In the genomic region with DNA sequence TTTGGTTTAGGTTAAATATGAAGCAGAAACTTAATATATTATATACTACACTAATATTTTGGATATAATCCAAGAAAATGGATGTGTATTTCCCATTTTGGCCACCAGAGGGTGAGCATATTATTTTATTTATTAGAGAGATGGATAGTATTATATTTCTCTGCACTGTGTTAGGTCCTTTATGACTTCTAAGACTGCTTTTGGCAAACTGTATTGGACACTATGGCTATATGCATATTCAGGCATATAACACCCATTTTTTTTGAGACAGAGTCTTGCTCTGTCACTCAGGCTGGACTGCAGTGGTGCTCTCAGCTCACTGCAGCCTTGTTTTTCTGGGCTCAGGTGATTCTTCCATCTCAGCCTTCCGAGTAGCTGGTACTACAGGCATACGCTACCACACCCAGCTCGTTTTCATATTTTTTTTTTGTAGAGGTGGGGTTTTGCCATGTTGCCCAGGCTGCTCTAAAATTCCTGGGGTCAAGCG, we compare ENCODE assay signal across 8 cellular contexts. TPM values are rescaled to one million over a fixed set of nuclear protein-coding genes. Genes with fewer than 3 reads are reported as not detected.
DNase-seq lines count a peak whose midpoint lies in the region; ATAC-seq and TF ChIP-seq lines count a peak whose summit lies in the region.

No MANE protein-coding gene starts in this region.

- H3K36me3 ChIP-seq in GM23338 (ENCODE audit: insufficient read depth) (no peaks in the 10 kb centered on the region), gastrocnemius medialis (no peaks in the 10 kb centered on the region)

- peak overlapping the region; percentile 89; the same call in 1 of the 2 replicates for H3K27ac Mint-ChIP-seq in GM23338

- TF ChIP-seq CTCF in GM23338 (conservative IDR thresholded peaks at IDR 0.05; ENCODE audit: low read depth in 2 of 2) (peak; percentile 28 to 98), fibroblast of villous mesenchyme (IDR thresholded peaks at IDR 0.05; ENCODE audit: insufficient read depth, low read depth, low read length) (peak; percentile 60), gastrocnemius medialis (IDR thresholded peaks at IDR 0.05 in 4 of 5, conservative IDR thresholded peaks at IDR 0.05 in 1 of 5) (peak; percentile 71 to 92 (median 82))

- peak; percentile 63 for DNase-seq in CD1c-positive myeloid dendritic cell (ENCODE audit: extremely low spot score)
- peak; percentile 44 for DNase-seq in GM23338 (ENCODE audit: low spot score)
- peak; percentile 46 for DNase-seq in RPMI8226
- DNase-seq in fibroblast of villous mesenchyme (ENCODE audit: low read depth) = peak; percentile 30
- no peak for DNase-seq in gastrocnemius medialis
- no peak for DNase-seq in activated naive CD4-positive, alpha-beta T cell treated with anti-CD3 and anti-CD28 coated beads, Interleukin-2, amount 50 U/mL, for 16 hours

- H2AFZ ChIP-seq in GM23338 = no peak overlapping the region

- H4K20me1 ChIP-seq in GM23338 (replicated peaks; ENCODE audit: insufficient read depth) = no peaks in the 10 kb centered on the region

- H3K4me3 Mint-ChIP-seq in GM23338 = no peak overlapping the region

- intact Hi-C loops in gastrocnemius medialis (cut with DNase I; ENCODE audit: low total_unique reads) = loop anchor here (2.0 to 5.0 kb wide), 3 partner anchors 37 to 672 kb away; no protein-coding TSS in a partner anchor

- H3K27ac ChIP-seq in GM23338 (ENCODE audit: low read depth) (peak overlapping the region; percentile 76), gastrocnemius medialis (peak overlapping the region in 1 of 4 donors; percentile 33)

- no peaks in the 10 kb centered on the region for H3K9me3 ChIP-seq in gastrocnemius medialis

- peaks cover 7% of the 10 kb centered on the region; the same call in 1 of the 2 replicates for H3F3A ChIP-seq in GM23338 (replicated peaks; ENCODE audit: low read depth)

- H3K27me3 Mint-ChIP-seq in GM23338 (ENCODE audit: insufficient read depth, low read depth, poor library complexity) = peaks cover 6% of the 10 kb centered on the region

- peak; percentile 82 for ATAC-seq in GM23338
- peak; percentile 89 to 94 for ATAC-seq in gastrocnemius medialis
- no peak for ATAC-seq in HG03565 (IDR thresholded peaks at IDR 0.05; ENCODE audit: unreplicated experiment)
- no peak for ATAC-seq in HG03045 (IDR thresholded peaks at IDR 0.05; ENCODE audit: unreplicated experiment)

- H3K4me3 ChIP-seq in GM23338 (no peak overlapping the region), fibroblast of villous mesenchyme (ENCODE audit: low read depth, low read length) (no peak overlapping the region), gastrocnemius medialis (no peak overlapping the region)

- peaks cover 5% of the 10 kb centered on the region; the same call in 2 of the 3 replicates for H3K36me3 Mint-ChIP-seq in GM23338 (ENCODE audit: low read depth)

- 0 out of 2 replicates have a peak overlapping the region, but pooled peaks have one; percentile 14 for H3K4me2 ChIP-seq in GM23338

- no peaks in the 10 kb centered on the region for H3K9me2 ChIP-seq in GM23338 (ENCODE audit: insufficient read depth)

- no peak for TF ChIP-seq POLR2A in gastrocnemius medialis (IDR thresholded peaks at IDR 0.05)

- H3K4me1 Mint-ChIP-seq in GM23338 = peaks cover 16% of the 10 kb centered on the region

- H3K27me3 ChIP-seq in GM23338 (ENCODE audit: insufficient read depth) = no peaks in the 10 kb centered on the region
- H3K27me3 ChIP-seq in gastrocnemius medialis = no peaks in the 10 kb centered on the region

- peaks cover 3% of the 10 kb centered on the region; the same call in 1 of the 3 replicates for H3K9me3 Mint-ChIP-seq in GM23338

- in situ Hi-C loops in gastrocnemius medialis (cut with MboI; ENCODE audit: low sequenced_read_pairs in 4 of 4) = loop anchor here in 2 of 4 donors (5.0 to 10.0 kb wide), 2 partner anchors 47 to 49 kb away; no protein-coding TSS in a partner anchor

- H3K79me2 ChIP-seq in GM23338 (replicated peaks; ENCODE audit: insufficient read depth) = no peaks in the 10 kb centered on the region

- H3K4me1 ChIP-seq in GM23338 (ENCODE audit: insufficient read depth) (peaks cover 42% of the 10 kb centered on the region), gastrocnemius medialis (peaks cover 0 to 5% of the 10 kb centered on the region in 2 donors)

TF ChIP-seq in GM23338, 12 proteins besides CTCF, POLR2A, EP300 and RAD21:
- TF ChIP-seq ZNF114 (CRISPR knock-in tag; IDR thresholded peaks at IDR 0.05) = no peak
- TF ChIP-seq, protein P1, sequence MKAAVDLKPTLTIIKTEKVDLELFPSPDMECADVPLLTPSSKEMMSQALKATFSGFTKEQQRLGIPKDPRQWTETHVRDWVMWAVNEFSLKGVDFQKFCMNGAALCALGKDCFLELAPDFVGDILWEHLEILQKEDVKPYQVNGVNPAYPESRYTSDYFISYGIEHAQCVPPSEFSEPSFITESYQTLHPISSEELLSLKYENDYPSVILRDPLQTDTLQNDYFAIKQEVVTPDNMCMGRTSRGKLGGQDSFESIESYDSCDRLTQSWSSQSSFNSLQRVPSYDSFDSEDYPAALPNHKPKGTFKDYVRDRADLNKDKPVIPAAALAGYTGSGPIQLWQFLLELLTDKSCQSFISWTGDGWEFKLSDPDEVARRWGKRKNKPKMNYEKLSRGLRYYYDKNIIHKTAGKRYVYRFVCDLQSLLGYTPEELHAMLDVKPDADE (IDR thresholded peaks at IDR 0.05) = no peak
- TF ChIP-seq, protein P2, sequence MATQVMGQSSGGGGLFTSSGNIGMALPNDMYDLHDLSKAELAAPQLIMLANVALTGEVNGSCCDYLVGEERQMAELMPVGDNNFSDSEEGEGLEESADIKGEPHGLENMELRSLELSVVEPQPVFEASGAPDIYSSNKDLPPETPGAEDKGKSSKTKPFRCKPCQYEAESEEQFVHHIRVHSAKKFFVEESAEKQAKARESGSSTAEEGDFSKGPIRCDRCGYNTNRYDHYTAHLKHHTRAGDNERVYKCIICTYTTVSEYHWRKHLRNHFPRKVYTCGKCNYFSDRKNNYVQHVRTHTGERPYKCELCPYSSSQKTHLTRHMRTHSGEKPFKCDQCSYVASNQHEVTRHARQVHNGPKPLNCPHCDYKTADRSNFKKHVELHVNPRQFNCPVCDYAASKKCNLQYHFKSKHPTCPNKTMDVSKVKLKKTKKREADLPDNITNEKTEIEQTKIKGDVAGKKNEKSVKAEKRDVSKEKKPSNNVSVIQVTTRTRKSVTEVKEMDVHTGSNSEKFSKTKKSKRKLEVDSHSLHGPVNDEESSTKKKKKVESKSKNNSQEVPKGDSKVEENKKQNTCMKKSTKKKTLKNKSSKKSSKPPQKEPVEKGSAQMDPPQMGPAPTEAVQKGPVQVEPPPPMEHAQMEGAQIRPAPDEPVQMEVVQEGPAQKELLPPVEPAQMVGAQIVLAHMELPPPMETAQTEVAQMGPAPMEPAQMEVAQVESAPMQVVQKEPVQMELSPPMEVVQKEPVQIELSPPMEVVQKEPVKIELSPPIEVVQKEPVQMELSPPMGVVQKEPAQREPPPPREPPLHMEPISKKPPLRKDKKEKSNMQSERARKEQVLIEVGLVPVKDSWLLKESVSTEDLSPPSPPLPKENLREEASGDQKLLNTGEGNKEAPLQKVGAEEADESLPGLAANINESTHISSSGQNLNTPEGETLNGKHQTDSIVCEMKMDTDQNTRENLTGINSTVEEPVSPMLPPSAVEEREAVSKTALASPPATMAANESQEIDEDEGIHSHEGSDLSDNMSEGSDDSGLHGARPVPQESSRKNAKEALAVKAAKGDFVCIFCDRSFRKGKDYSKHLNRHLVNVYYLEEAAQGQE (IDR thresholded peaks at IDR 0.05; ENCODE audit: unreplicated experiment) = no peak
- no peak for TF ChIP-seq JUNB (IDR thresholded peaks at IDR 0.05; ENCODE audit: unreplicated experiment)

RNA-seq across cellular contexts. Expression of a gene that starts 17.8 kb away (rescaled TPM):
- total RNA-seq in GM23338 (2014; rRNA removed; shearing (Covaris generic)) = 68.9 and 71.9 TPM in 2 replicates
- 17.4 and 20.9 TPM in 2 replicates for polyA plus RNA-seq in GM23338 (2016; fragmentation: Nextera tagmentation; extraction: Ambion mirVana)
- 48.6 and 62.2 TPM in 2 replicates for total RNA-seq in fibroblast of villous mesenchyme
- 100 to 1,000 TPM; 320 to 713 (median 666) TPM for total RNA-seq in gastrocnemius medialis

RNA-seq across cellular contexts. Expression of a gene that starts 52.1 kb away (rescaled TPM):
- 4.2 and 7.0 TPM in 2 replicates for total RNA-seq in GM23338 (2014; rRNA removed; shearing (Covaris generic))
- polyA plus RNA-seq in GM23338 (2016; fragmentation: Nextera tagmentation; extraction: Ambion mirVana) = 4.8 and 4.9 TPM in 2 replicates
- total RNA-seq in fibroblast of villous mesenchyme (4.2 and 6.5 TPM in 2 replicates), gastrocnemius medialis (1 to 10 TPM; 2.2 to 6.8 (median 3.5) TPM)

RNA-seq across cellular contexts. Expression of a gene that starts 52.4 kb away (rescaled TPM):
- total RNA-seq in GM23338 (2014; rRNA removed; shearing (Covaris generic)) = 38.4 and 49.4 TPM in 2 replicates
- polyA plus RNA-seq in GM23338 (2016; fragmentation: Nextera tagmentation; extraction: Ambion mirVana) = 95.9 and 101 TPM in 2 replicates
- 18.1 and 19.3 TPM in 2 replicates for total RNA-seq in fibroblast of villous mesenchyme
- total RNA-seq in gastrocnemius medialis = 1 to 10 TPM; 1.6 to 6.1 (median 3.9) TPM

Comparison
In these comparisons a context has a peak if more than half of its experiments do, and no peak if none do; other contexts are left out.
1. DNase-seq: peak in CD1c-positive myeloid dendritic cell (single experiment), GM23338 (single experiment), RPMI8226 (single experiment) and fibroblast of villous mesenchyme (single experiment); none in gastrocnemius medialis (0 of 2) and activated naive CD4-positive, alpha-beta T cell treated with anti-CD3 and anti-CD28 coated beads, Interleukin-2, amount 50 U/mL, for 16 hours (single experiment).
2. ATAC-seq: peak in GM23338 (single experiment) and gastrocnemius medialis (2 of 2); none in HG03565 (single experiment) and HG03045 (single experiment).
3. Peak in every context shown above with its lines, with median percentiles within 50 percentile points of each other: CTCF ChIP-seq.